17 cellular contexts compared by ENCODE assay signal in genomic region chr1:201455098-201455497, GRCh38. TPM values are rescaled to one million over a fixed set of nuclear protein-coding genes. Genes with fewer than 3 reads are reported as not detected.
DNase-seq lines count a peak whose midpoint lies in the region; ATAC-seq, FAIRE-seq and TF ChIP-seq lines count a peak whose summit lies in the region.
"Had no signal": no experiment of that assay in that cellular context is flagged by ENCODE, and none has a peak within 500 bp of the region (broad histone marks: within the 10 kb centered on the region; RNA-seq: fewer than 3 reads in every experiment).

No MANE protein-coding gene starts in this region.

- H4K91ac ChIP-seq in IMR-90 (ENCODE audit: insufficient read depth, low read depth, low read length) (peak overlapping the region; percentile 79; the same call in 1 of the 2 replicates), H1 (replicated peaks; ENCODE audit: insufficient read length, low read length) (peak overlapping the region; percentile 29)

- H3K9me3 Mint-ChIP-seq in neural progenitor cell = no peaks in the 10 kb centered on the region
- H3K9me3 Mint-ChIP-seq in WTC11 = no peaks in the 10 kb centered on the region

- no peak overlapping the region for H3K4me3 ChIP-seq in IMR-90 (ENCODE audit: insufficient read depth, low read depth, low read length)
- no peak overlapping the region for H3K4me3 ChIP-seq in H1 (ENCODE audit: extremely low read depth in 1 of 4, insufficient read depth in 2 of 4, low read depth in 3 of 4, low read length in 4 of 4)
- H3K4me3 ChIP-seq in neural progenitor cell = no peak overlapping the region
- no peak overlapping the region for H3K4me3 ChIP-seq in upper lobe of left lung
- H3K4me3 ChIP-seq in BE2C (ENCODE audit: low read depth, low read length) = no peak overlapping the region

- H3K36me3 Mint-ChIP-seq in neural progenitor cell (no peaks in the 10 kb centered on the region), WTC11 (no peaks in the 10 kb centered on the region)

- H3K27me3 ChIP-seq in IMR-90 (ENCODE audit: control insufficient read depth, insufficient read depth, low read length) (no peaks in the 10 kb centered on the region), H1 (replicated peaks in 1 of 4; ENCODE audit: control insufficient read depth in 3 of 4, extremely low read depth in 1 of 4, insufficient read depth in 3 of 4, low read length in 3 of 4) (no peaks in the 10 kb centered on the region), neural progenitor cell (no peaks in the 10 kb centered on the region), upper lobe of left lung (no peaks in the 10 kb centered on the region), BE2C (no peaks in the 10 kb centered on the region)

- ATAC-seq in IMR-90 (ENCODE audit: low read depth) (no peak), upper lobe of left lung (ENCODE audit: low FRiP score in 2 of 2) (peak in 1 of 2 donors; percentile 58), HG03460 (IDR thresholded peaks at IDR 0.05; ENCODE audit: unreplicated experiment) (no peak), WTC11 (no peak)
- ATAC-seq: Panc1 had no signal

- no peak overlapping the region; the same call in 2 of the 3 replicates for H2BK15ac ChIP-seq in IMR-90 (ENCODE audit: low read depth, low read length)
- no peak overlapping the region for H2BK15ac ChIP-seq in H1 (ENCODE audit: low read length)

- H2BK5ac ChIP-seq in IMR-90 (ENCODE audit: low read depth, low read length, poor library complexity, severe bottlenecking) (no peak overlapping the region), H1 (ENCODE audit: low read depth, low read length) (no peak overlapping the region)

- peaks cover 39% of the 10 kb centered on the region for H3K4me1 Mint-ChIP-seq in neural progenitor cell
- peaks cover 48% of the 10 kb centered on the region for H3K4me1 Mint-ChIP-seq in WTC11

- no peak overlapping the region for H2BK12ac ChIP-seq in H1 (ENCODE audit: low read depth, low read length)

- H2AK9ac ChIP-seq in IMR-90 (replicated peaks; ENCODE audit: low read depth, low read length, poor library complexity) = peak overlapping the region; percentile 43

- H3K27me3 Mint-ChIP-seq in neural progenitor cell (ENCODE audit: insufficient read depth, low read depth) (peaks cover 14% of the 10 kb centered on the region), WTC11 (ENCODE audit: low read depth) (no peaks in the 10 kb centered on the region; the same call in 1 of the 2 replicates)

- H2AK5ac ChIP-seq in IMR-90 (ENCODE audit: low read depth, low read length) (peak overlapping the region; percentile 11; the same call in 1 of the 2 replicates), H1 (ENCODE audit: low read depth, low read length) (no peak overlapping the region)

- H3K23me2 ChIP-seq in H1 (ENCODE audit: low read depth, low read length) = no peaks in the 10 kb centered on the region

- H3K14ac ChIP-seq in IMR-90 (replicated peaks; ENCODE audit: low read depth, low read length) (peak overlapping the region; percentile 6; the same call in 1 of the 2 replicates), H1 (ENCODE audit: insufficient read length) (peak overlapping the region; percentile 18)

- peak overlapping the region; percentile 77 for H3K4ac ChIP-seq in IMR-90 (ENCODE audit: low read depth, low read length)
- H3K4ac ChIP-seq in H1 (replicated peaks; ENCODE audit: insufficient read length, low read depth, low read length) = no peak overlapping the region

- H3K56ac ChIP-seq in IMR-90 (ENCODE audit: extremely low read depth, insufficient read depth, low read length) (no peak overlapping the region), H1 (replicated peaks; ENCODE audit: insufficient read length, low read depth, low read length) (no peak overlapping the region)

- dilution Hi-C loops in IMR-90 (cut with HindIII; ENCODE audit: low sequenced_read_pairs, unreplicated experiment) = no loop called here

- H3K18ac ChIP-seq in IMR-90 (ENCODE audit: low read depth, low read length) = no peak overlapping the region
- H3K18ac ChIP-seq in H1 (ENCODE audit: extremely low read depth, low read length) = no peak overlapping the region

- H4K20me1 ChIP-seq in IMR-90 (ENCODE audit: insufficient read depth, low read length) = 0 out of 2 replicates have a peak, but pooled peaks cover 3% of the 10 kb centered on the region
- H4K20me1 ChIP-seq in H1 (replicated peaks in 1 of 2; ENCODE audit: control insufficient read depth in 1 of 2, insufficient read depth in 2 of 2, low read length in 2 of 2) = no peaks in the 10 kb centered on the region
- no peaks in the 10 kb centered on the region for H4K20me1 ChIP-seq in neural progenitor cell (ENCODE audit: low read depth)

- intact Hi-C loops in IMR-90 (cut with micrococcal nuclease) = no loop called here

- H2AFZ ChIP-seq in IMR-90 (replicated peaks; ENCODE audit: low read length, poor library complexity) (peak overlapping the region; percentile 9), H1 (ENCODE audit: low read length) (no peak overlapping the region), neural progenitor cell (replicated peaks) (no peak overlapping the region)

- FAIRE-seq in H1 (lab: Jason Lieb, UNC) = no peak
- FAIRE-seq: H54 had no signal

- H2BK120ac ChIP-seq in IMR-90 (ENCODE audit: low read depth, low read length) = peak overlapping the region; percentile 17
- no peak overlapping the region for H2BK120ac ChIP-seq in H1 (replicated peaks; ENCODE audit: low read depth, low read length)

- H3K9ac ChIP-seq in IMR-90 (ENCODE audit: low read depth, low read length) = no peak overlapping the region
- no peak overlapping the region for H3K9ac ChIP-seq in H1 (replicated peaks in 1 of 4; ENCODE audit: extremely low read depth in 1 of 4, low read depth in 3 of 4, low read length in 3 of 4)
- H3K9ac ChIP-seq in neural progenitor cell = no peak overlapping the region

- no peak overlapping the region for H3K27ac ChIP-seq in IMR-90 (ENCODE audit: insufficient read depth, low read length)
- H3K27ac ChIP-seq in H1 (ENCODE audit: low read depth, low read length) = no peak overlapping the region
- H3K27ac ChIP-seq in neural progenitor cell = no peak overlapping the region
- H3K27ac ChIP-seq in upper lobe of left lung = peak overlapping the region; percentile 61 to 77 (median 66)

- H2BK20ac ChIP-seq in IMR-90 (ENCODE audit: low read depth, low read length) (no peak overlapping the region), H1 (ENCODE audit: low read length) (no peak overlapping the region)

- H3K23ac ChIP-seq in IMR-90 (ENCODE audit: low read depth, low read length) (no peak overlapping the region), H1 (ENCODE audit: insufficient read length) (no peak overlapping the region)

- TF ChIP-seq CTCF in IMR-90 (conservative IDR thresholded peaks at IDR 0.05; ENCODE audit: low read depth, low read length) = no peak
- no peak for TF ChIP-seq CTCF in H1 (IDR thresholded peaks at IDR 0.05; ENCODE audit: control extremely low read depth in 1 of 3, insufficient read depth in 1 of 3, low read depth in 1 of 3, low read length in 3 of 3)
- no peak for TF ChIP-seq CTCF in neural progenitor cell (IDR thresholded peaks at IDR 0.05)
- TF ChIP-seq CTCF in upper lobe of left lung (IDR thresholded peaks at IDR 0.05) = no peak
- no peak for TF ChIP-seq CTCF in BE2C (IDR thresholded peaks at IDR 0.05; ENCODE audit: low read depth, low read length)
- TF ChIP-seq CTCF in WTC11 (IDR thresholded peaks at IDR 0.05) = no peak

- TF ChIP-seq EP300 in H1 (IDR thresholded peaks at IDR 0.05; ENCODE audit: borderline replicate concordance in 1 of 2, low read depth in 2 of 2, low read length in 2 of 2) (no peak), upper lobe of left lung (IDR thresholded peaks at IDR 0.05) (peak in 1 of 4 donors; percentile 68)

- DNase-seq in IMR-90 = no peak
- no peak for DNase-seq in H1 (ENCODE audit: low read depth in 1 of 2, low spot score in 2 of 2)
- DNase-seq in neural progenitor cell (ENCODE audit: low spot score) = no peak
- DNase-seq in upper lobe of left lung = peak in 1 of 2 donors; percentile 70
- no peak for DNase-seq in BE2C
- DNase-seq in WTC11 (ENCODE audit: low spot score) = no peak
- DNase-seq: Kasumi-1, NCI-H187 treated with DMSO at 0.1 percent for 48 hours, NCI-H510A, NCI-H82, SHP77 had no signal

- BruUV-seq in IMR-90 (replicated peaks; lab: Mats Ljungman, UMichigan) = no TSS peak

- POLR2A ChIA-PET in IMR-90 (lab: Charles Lee; ENCODE audit: unreplicated experiment) (no interaction called here), H1 (lab: Charles Lee; ENCODE audit: partially characterized antibody) (interaction anchor here (1.0 kb wide), 2 partner anchors 9 to 491 kb away, joined by 3 read pairs; partner anchors contain the start of gene LMOD1), WTC11 (lab: Charles Lee) (interaction anchor here (0.6 kb wide), 1 partner anchor 92 kb away, joined by 7 read pairs; no protein-coding TSS in a partner anchor)

- H3K79me1 ChIP-seq in IMR-90 (ENCODE audit: low read depth in 1 of 2, low read length in 2 of 2) (peaks cover 0 to 26% of the 10 kb centered on the region in 2 experiments; a peak in 2 of 4 replicates), H1 (ENCODE audit: low read depth, low read length) (no peaks in the 10 kb centered on the region)

- CTCF ChIA-PET in IMR-90 (lab: Yijun Ruan, JAX) (no interaction called here), H1 (lab: Charles Lee; ENCODE audit: partially characterized antibody) (interaction anchor here (1.0 to 12.7 kb wide), 11 partner anchors 6 to 108 kb away, joined by 3 to 163 read pairs (median 10); partner anchors contain the start of genes CSRP1 and PHLDA3), WTC11 (lab: Charles Lee) (interaction anchor here (1.0 to 4.7 kb wide), 5 partner anchors 14 to 58 kb away, joined by 4 to 40 read pairs (median 16); partner anchors contain the start of gene PHLDA3)

- H4K5ac ChIP-seq in IMR-90 (ENCODE audit: low read depth, low read length) (no peak overlapping the region), H1 (ENCODE audit: insufficient read length, low read depth, low read length) (no peak overlapping the region)

- in situ Hi-C loops in IMR-90 (cut with MboI; ENCODE audit: low sequenced_read_pairs) = no loop called here

- H3K4me2 ChIP-seq in IMR-90 (ENCODE audit: low read depth, low read length) = no peak overlapping the region
- H3K4me2 ChIP-seq in H1 (ENCODE audit: insufficient read depth in 1 of 2, low read depth in 2 of 2, low read length in 2 of 2) = no peak overlapping the region
- H3K4me2 ChIP-seq in neural progenitor cell = no peak overlapping the region

- H3K27ac Mint-ChIP-seq in neural progenitor cell (peak overlapping the region; percentile 57), WTC11 (no peak overlapping the region)

- TF ChIP-seq RAD21 in IMR-90 (IDR thresholded peaks at IDR 0.05; ENCODE audit: low read length) (no peak), H1 (IDR thresholded peaks at IDR 0.05 in 1 of 2, conservative IDR thresholded peaks at IDR 0.05 in 1 of 2; ENCODE audit: low read depth in 2 of 2, low read length in 2 of 2) (no peak)

- H3K36me3 ChIP-seq in IMR-90 (ENCODE audit: control insufficient read depth, insufficient read depth, low read length) (no peaks in the 10 kb centered on the region), H1 (ENCODE audit: control insufficient read depth in 2 of 4, insufficient read depth in 4 of 4, low read length in 3 of 4) (no peaks in the 10 kb centered on the region), neural progenitor cell (no peaks in the 10 kb centered on the region), upper lobe of left lung (no peaks in the 10 kb centered on the region), BE2C (no peaks in the 10 kb centered on the region)

- no peak for TF ChIP-seq POLR2A in IMR-90 (IDR thresholded peaks at IDR 0.05; ENCODE audit: low read depth, low read length)
- no peak for TF ChIP-seq POLR2A in H1 (IDR thresholded peaks at IDR 0.05; ENCODE audit: control extremely low read depth in 1 of 2, low read depth in 2 of 2, low read length in 2 of 2)
- no peak for TF ChIP-seq POLR2A in upper lobe of left lung (IDR thresholded peaks at IDR 0.05)

- H3K4me1 ChIP-seq in IMR-90 (ENCODE audit: control insufficient read depth, insufficient read depth, low read length) (peaks cover 29% of the 10 kb centered on the region), H1 (replicated peaks in 1 of 4; ENCODE audit: control insufficient read depth in 3 of 4, insufficient read depth in 4 of 4, low read length in 3 of 4) (peaks cover 5 to 13% (median 8%) of the 10 kb centered on the region in 4 experiments), neural progenitor cell (peaks cover 21% of the 10 kb centered on the region), upper lobe of left lung (peaks cover 31 to 53% (median 32%) of the 10 kb centered on the region in 4 donors), BE2C (peaks cover 3% of the 10 kb centered on the region; the same call in 1 of the 2 replicates)

- H3K9me3 ChIP-seq in IMR-90 (ENCODE audit: control insufficient read depth, insufficient read depth, low read length) (no peaks in the 10 kb centered on the region), H1 (ENCODE audit: insufficient read depth in 2 of 2, low read depth in 1 of 2, low read length in 1 of 2) (no peaks in the 10 kb centered on the region), neural progenitor cell (ENCODE audit: low read depth) (no peaks in the 10 kb centered on the region), upper lobe of left lung (no peaks in the 10 kb centered on the region), BE2C (no peaks in the 10 kb centered on the region)

- peaks cover 3% of the 10 kb centered on the region for H3F3A ChIP-seq in neural progenitor cell (ENCODE audit: low read depth)

- H4K8ac ChIP-seq in IMR-90 (ENCODE audit: low read depth in 2 of 2, low read length in 2 of 2) (no peak overlapping the region), H1 (ENCODE audit: extremely low read depth, insufficient read depth, low read length) (no peak overlapping the region; the same call in 1 of the 2 replicates)

- peaks cover 12% of the 10 kb centered on the region for H3K9me1 ChIP-seq in IMR-90 (ENCODE audit: insufficient read depth, low read length)

- 100% methylated on average over 3 of the region's 6 CpGs; no CpG with 5 or more reads in 1 of the 2 experiments for WGBS in IMR-90 (ENCODE audit: extremely low coverage in 2 of 2, insufficient read length in 1 of 2), 2 experiments
- 71% methylated on average over 6 of the region's 6 CpGs; no CpG with 5 or more reads in 1 of the 2 experiments for WGBS in H1 (ENCODE audit: extremely low coverage in 1 of 2, insufficient coverage in 1 of 2, insufficient read length in 1 of 2, insufficient replicate concordance in 2 of 2, low coverage in 1 of 2, low lambda C conversion rate in 2 of 2, missing lambda C conversion rate in 1 of 2), 2 experiments
- 53 to 72% methylated on average over 6 of the region's 6 CpGs for WGBS in upper lobe of left lung, 2 donors

- H3K79me2 ChIP-seq in H1 (ENCODE audit: control insufficient read depth in 1 of 2, insufficient read depth in 2 of 2, low read length in 2 of 2) = no peaks in the 10 kb centered on the region
- H3K79me2 ChIP-seq in neural progenitor cell (ENCODE audit: low read depth) = no peaks in the 10 kb centered on the region

- H3K4me3 Mint-ChIP-seq in neural progenitor cell (peak overlapping the region; percentile 33), WTC11 (no peak overlapping the region)

RNA-seq across cellular contexts. Expression of gene PHLDA3, which starts 13.9 kb away (rescaled TPM):
- total RNA-seq in IMR-90 (2012; rRNA removed) = 41.6 and 44.2 TPM in 2 replicates
- 102 and 122 TPM in 2 replicates for polyA plus RNA-seq in IMR-90 (2012; rRNA removed)
- 50.7 and 178 TPM in 2 replicates for polyA plus RNA-seq in IMR-90 (2012; cell fraction: cytosol; rRNA removed)
- polyA plus RNA-seq in IMR-90 (2012; cell fraction: nucleus; rRNA removed; ENCODE audit: low replicate concordance) = 49.6 and 125 TPM in 2 replicates
- 27.5 and 27.7 TPM in 2 replicates for total RNA-seq in H1 (2021; fragmentation: NEBNext Ultra II Directional; extraction: Animal tissue kit (Norgen Biotek cat#: 25700))
- polyA plus RNA-seq in H1 (2011; rRNA removed) = 25.5 and 42.8 TPM in 2 replicates
- 54.2 TPM for polyA plus RNA-seq in H1 (2011; cell fraction: cytosol; rRNA removed)
- polyA plus RNA-seq in H1 (2011; cell fraction: nucleus; rRNA removed) = 49.9 TPM
- polyA plus RNA-seq in H1 (2012, experiment 1 of 2) = 20.2 to 38.8 TPM (median 34.1 TPM) in 4 replicates
- polyA plus RNA-seq in H1 (2012, experiment 2 of 2) = 27.9 TPM
- polyA plus RNA-seq in H1 (2013, experiment 1 of 2) = 10.0 TPM
- 11.0 TPM for polyA plus RNA-seq in H1 (2013, experiment 2 of 2)
- polyA minus RNA-seq in H1 (2011; rRNA and poly(A)+ RNA removed) = 10.2 and 11.8 TPM in 2 replicates
- 26.1 TPM for polyA minus RNA-seq in H1 (2011; cell fraction: cytosol; rRNA and poly(A)+ RNA removed)
- 40.8 TPM for polyA minus RNA-seq in H1 (2011; cell fraction: nucleus; rRNA and poly(A)+ RNA removed)
- 1.9 and 11.8 TPM in 2 replicates for total RNA-seq in neural progenitor cell (ENCODE audit: low replicate concordance)
- 100 to 1,000 TPM in 3 of 6 donors, 10 to 100 TPM in 3; 45.1 to 211 (median 88.1) TPM for total RNA-seq in upper lobe of left lung
- 0.97 TPM for polyA plus RNA-seq in BE2C (2012; ENCODE audit: insufficient read depth, insufficient read length, low read depth)
- 53.9 to 95.1 TPM (median 59.7 TPM) in 3 replicates for total RNA-seq in WTC11 (2021)

RNA-seq across cellular contexts. Expression of gene TNNI1, which starts 33.6 kb away (rescaled TPM):
- total RNA-seq in IMR-90 (2012; rRNA removed) (not detected in 2 replicates), neural progenitor cell (ENCODE audit: low replicate concordance) (0.43 and 1.3 TPM in 2 replicates), upper lobe of left lung (under 1 TPM in 5 of 6 donors, not detected in 1; 0.15 to 0.78 (median 0.47) TPM), WTC11 (2021) (0.34 to 0.50 TPM (median 0.44 TPM) in 3 replicates)
- polyA plus RNA-seq in IMR-90 (2012; rRNA removed) (not detected in 2 replicates), H1 (2011; rRNA removed) (0.46 and 1.0 TPM in 2 replicates)
- 0.02 TPM in 1 of 2 replicates, not detected in the other for polyA plus RNA-seq in IMR-90 (2012; cell fraction: cytosol; rRNA removed)
- polyA plus RNA-seq in IMR-90 (2012; cell fraction: nucleus; rRNA removed; ENCODE audit: low replicate concordance) = 0.20 and 0.45 TPM in 2 replicates
- 0.29 and 0.50 TPM in 2 replicates for total RNA-seq in H1 (2021; fragmentation: NEBNext Ultra II Directional; extraction: Animal tissue kit (Norgen Biotek cat#: 25700))
- polyA plus RNA-seq in H1 (2011; cell fraction: cytosol; rRNA removed) = 1.5 TPM
- polyA plus RNA-seq in H1 (2011; cell fraction: nucleus; rRNA removed) = 0.81 TPM
- 0.54 to 1.4 TPM (median 1.1 TPM) in 4 replicates for polyA plus RNA-seq in H1 (2012, experiment 1 of 2)
- 0.97 TPM for polyA plus RNA-seq in H1 (2012, experiment 2 of 2)
- 0.18 TPM for polyA plus RNA-seq in H1 (2013, experiment 1 of 2)
- polyA plus RNA-seq in H1 (2013, experiment 2 of 2) = 0.20 TPM
- 0.28 and 0.34 TPM in 2 replicates for polyA minus RNA-seq in H1 (2011; rRNA and poly(A)+ RNA removed)
- not detected for polyA minus RNA-seq in H1 (2011; cell fraction: cytosol; rRNA and poly(A)+ RNA removed)
- polyA minus RNA-seq in H1 (2011; cell fraction: nucleus; rRNA and poly(A)+ RNA removed) = not detected
- not detected for polyA plus RNA-seq in BE2C (2012; ENCODE audit: insufficient read depth, insufficient read length, low read depth)
- total RNA-seq: Daoy had no signal
- polyA plus RNA-seq: AG04450 had no signal

RNA-seq across cellular contexts. Expression of gene CSRP1, which starts 51.8 kb away (rescaled TPM):
- total RNA-seq in IMR-90 (2012; rRNA removed) (1,498 and 1,861 TPM in 2 replicates), neural progenitor cell (ENCODE audit: low replicate concordance) (2.5 and 4.1 TPM in 2 replicates), upper lobe of left lung (100 to 1,000 TPM; 200 to 495 (median 327) TPM), WTC11 (2021) (10.7 to 15.4 TPM (median 14.3 TPM) in 3 replicates)
- polyA plus RNA-seq in IMR-90 (2012; rRNA removed) (948 and 1,037 TPM in 2 replicates), H1 (2011; rRNA removed) (13.2 and 14.2 TPM in 2 replicates)
- polyA plus RNA-seq in IMR-90 (2012; cell fraction: cytosol; rRNA removed) = 955 and 1,043 TPM in 2 replicates
- 737 and 1,227 TPM in 2 replicates for polyA plus RNA-seq in IMR-90 (2012; cell fraction: nucleus; rRNA removed; ENCODE audit: low replicate concordance)
- 22.3 and 24.1 TPM in 2 replicates for total RNA-seq in H1 (2021; fragmentation: NEBNext Ultra II Directional; extraction: Animal tissue kit (Norgen Biotek cat#: 25700))
- polyA plus RNA-seq in H1 (2011; cell fraction: cytosol; rRNA removed) = 13.4 TPM
- polyA plus RNA-seq in H1 (2011; cell fraction: nucleus; rRNA removed) = 14.7 TPM
- 12.4 to 15.0 TPM (median 13.8 TPM) in 4 replicates for polyA plus RNA-seq in H1 (2012, experiment 1 of 2)
- polyA plus RNA-seq in H1 (2012, experiment 2 of 2) = 20.3 TPM
- 15.9 TPM for polyA plus RNA-seq in H1 (2013, experiment 1 of 2)
- polyA plus RNA-seq in H1 (2013, experiment 2 of 2) = 15.4 TPM
- polyA minus RNA-seq in H1 (2011; rRNA and poly(A)+ RNA removed) = 10.5 and 12.6 TPM in 2 replicates
- 9.5 TPM for polyA minus RNA-seq in H1 (2011; cell fraction: cytosol; rRNA and poly(A)+ RNA removed)
- polyA minus RNA-seq in H1 (2011; cell fraction: nucleus; rRNA and poly(A)+ RNA removed) = 9.3 TPM
- polyA plus RNA-seq in BE2C (2012; ENCODE audit: insufficient read depth, insufficient read length, low read depth) = 78.3 TPM

RNA-seq across cellular contexts. Expression of gene LAD1, which starts 56.0 kb away (rescaled TPM):
- total RNA-seq in IMR-90 (2012; rRNA removed) (under 0.01 TPM in 1 of 2 replicates, not detected in the other), neural progenitor cell (ENCODE audit: low replicate concordance) (0.34 TPM in 1 of 2 replicates, not detected in the other), upper lobe of left lung (10 to 100 TPM; 12.6 to 48.1 (median 39.1) TPM), WTC11 (2021) (14.5 to 15.6 TPM (median 14.9 TPM) in 3 replicates)
- polyA plus RNA-seq in IMR-90 (2012; rRNA removed) (0.07 and 0.09 TPM in 2 replicates), H1 (2011; rRNA removed) (9.3 and 12.4 TPM in 2 replicates)
- polyA plus RNA-seq in IMR-90 (2012; cell fraction: cytosol; rRNA removed) = 0.02 TPM in 1 of 2 replicates, not detected in the other
- polyA plus RNA-seq in IMR-90 (2012; cell fraction: nucleus; rRNA removed; ENCODE audit: low replicate concordance) = 0.08 and 0.29 TPM in 2 replicates
- 30.5 and 32.8 TPM in 2 replicates for total RNA-seq in H1 (2021; fragmentation: NEBNext Ultra II Directional; extraction: Animal tissue kit (Norgen Biotek cat#: 25700))
- polyA plus RNA-seq in H1 (2011; cell fraction: cytosol; rRNA removed) = 9.9 TPM
- polyA plus RNA-seq in H1 (2011; cell fraction: nucleus; rRNA removed) = 16.3 TPM
- polyA plus RNA-seq in H1 (2012, experiment 1 of 2) = 17.1 to 22.3 TPM (median 20.0 TPM) in 4 replicates
- polyA plus RNA-seq in H1 (2012, experiment 2 of 2) = 21.6 TPM
- 20.5 TPM for polyA plus RNA-seq in H1 (2013, experiment 1 of 2)
- 20.2 TPM for polyA plus RNA-seq in H1 (2013, experiment 2 of 2)
- 7.7 and 10.7 TPM in 2 replicates for polyA minus RNA-seq in H1 (2011; rRNA and poly(A)+ RNA removed)
- 8.4 TPM for polyA minus RNA-seq in H1 (2011; cell fraction: cytosol; rRNA and poly(A)+ RNA removed)
- polyA minus RNA-seq in H1 (2011; cell fraction: nucleus; rRNA and poly(A)+ RNA removed) = 13.1 TPM
- polyA plus RNA-seq in BE2C (2012; ENCODE audit: insufficient read depth, insufficient read length, low read depth) = not detected
- polyA plus RNA-seq: BJ had no signal

Comparison
In these comparisons a context has a peak if more than half of its experiments do, and no peak if none do; other contexts are left out.
1. H3K27ac ChIP-seq: peak in upper lobe of left lung (4 of 4); none in IMR-90 (single experiment), H1 (single experiment) and neural progenitor cell (single experiment).